10 cellular contexts compared by ENCODE assay signal in genomic region chr10:117965984-117966383, GRCh38.
"Had no signal": no experiment of that assay in that cellular context is flagged by ENCODE, and none has a peak within 500 bp of the region (broad histone marks: within the 10 kb centered on the region; RNA-seq: fewer than 3 reads in every experiment).

No MANE protein-coding gene starts in this region.

- H3K4me3 ChIP-seq: GM23248 had no signal

- H3K9ac ChIP-seq: GM23248, KMS-11 had no signal

- FAIRE-seq: H54, HTR-8/SVneo had no signal

- DNase-seq: GM23248, H9, HCEC 1CT, HFFc6, IMR-90, Karpas-422, KBM-7 had no signal

- H3K9me3 Mint-ChIP-seq: H9 had no signal

- H3K4me2 ChIP-seq: KMS-11 had no signal

- H3K27ac Mint-ChIP-seq: H9, HFFc6 had no signal

- H2AFZ ChIP-seq: GM23248 had no signal

- H3K4me3 Mint-ChIP-seq: H9, HFFc6 had no signal

- H3K27ac ChIP-seq: GM23248, KMS-11 had no signal
